In genomic region chr3:172087827-172088580, GRCh38 we compare ENCODE assay signal across 1 cellular context.
A peak's percentile ranks its signal among the peaks of the same experiment; 100 is the strongest.
TF ChIP-seq lines count a peak whose summit lies in the region.

No MANE protein-coding gene starts in this region.

TF ChIP-seq in GM12878, 131 proteins besides CTCF, POLR2A, EP300 and RAD21 (continued from another document):
- no peak for TF ChIP-seq NFYA (IDR thresholded peaks at IDR 0.05; ENCODE audit: borderline replicate concordance, low read depth, low read length)
- TF ChIP-seq IKZF1 (conservative IDR thresholded peaks at IDR 0.05) = peak; percentile 46; the same call in 1 of the 2 replicates
TF ChIP-seq in GM12878: peak in this region for 14.
